In the genomic region with DNA sequence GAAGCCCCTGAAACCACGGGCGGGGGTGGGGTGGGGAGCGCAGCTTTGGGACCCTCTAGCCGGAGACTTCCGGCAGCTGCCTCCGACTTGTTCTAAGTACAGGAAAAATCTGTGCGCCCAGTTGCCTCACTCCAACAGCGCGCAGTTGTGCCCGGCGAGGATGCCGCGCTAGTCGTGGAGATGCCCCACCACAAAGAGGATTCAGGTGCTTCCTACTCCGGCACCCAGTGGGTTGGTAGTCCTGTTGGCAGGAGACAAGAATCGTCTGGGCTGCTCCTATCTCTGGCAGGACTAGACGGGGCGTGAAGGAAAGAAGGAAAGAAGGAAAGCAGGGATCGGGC, we compare ENCODE assay signal across 9 cellular contexts. TPM values are rescaled to one million over a fixed set of nuclear protein-coding genes. Genes with fewer than 3 reads are reported as not detected.
DNase-seq lines count a peak whose midpoint lies in the region; ATAC-seq lines count a peak whose summit lies in the region.
"Had no signal": no experiment of that assay in that cellular context is flagged by ENCODE, and none has a peak within 500 bp of the region (broad histone marks: within the 10 kb centered on the region; RNA-seq: fewer than 3 reads in every experiment).

No MANE protein-coding gene starts in this region.

- no peak overlapping the region for H4K5ac ChIP-seq in mesendoderm (ENCODE audit: low read length)

- H2BK120ac ChIP-seq in mesendoderm (ENCODE audit: low read depth, low read length), result no peak overlapping the region

- no peaks in the 10 kb centered on the region for H3K36me3 Mint-ChIP-seq in activated T-helper 2 cell treated with anti-CD3 and anti-CD28 coated beads, Interferon-gamma antibody, Interleukin-2, Interleukin-4, amounts not matched to agents 10 μg/mL and 5 μg/mL and 100 μg/mL, durations not matched to agents 14 hours and 24 hours and 36 hours (ENCODE audit: low read depth)

- no peak overlapping the region for H2BK15ac ChIP-seq in mesendoderm (replicated peaks; ENCODE audit: low read depth)

- H3K79me1 ChIP-seq in mesendoderm (ENCODE audit: low read length), result no peaks in the 10 kb centered on the region

- no peaks in the 10 kb centered on the region for H3K79me2 ChIP-seq in mesendoderm (ENCODE audit: control insufficient read depth, insufficient read depth, low read length)

- no peaks in the 10 kb centered on the region for H3K4me1 ChIP-seq in mesendoderm (ENCODE audit: control insufficient read depth, low read depth, low read length)

- no peak overlapping the region for H2BK5ac ChIP-seq in mesendoderm (ENCODE audit: low read length)

- H3K4me2 ChIP-seq in mesendoderm (ENCODE audit: low read length), result peak overlapping the region; percentile 96

- no peak overlapping the region for H3K9ac ChIP-seq in mesendoderm (ENCODE audit: low read length)

- H3K23ac ChIP-seq in mesendoderm (ENCODE audit: low read length), result no peak overlapping the region

- no peak overlapping the region for H4K8ac ChIP-seq in mesendoderm (ENCODE audit: low read depth, low read length)

- ATAC-seq in GM19351 (IDR thresholded peaks at IDR 0.05; ENCODE audit: unreplicated experiment), result no peak

- peak overlapping the region; percentile 62 for H3K56ac ChIP-seq in mesendoderm (ENCODE audit: low read length)

- no peak overlapping the region for H3K27ac ChIP-seq in mesendoderm (ENCODE audit: low read depth, low read length)

- intact Hi-C loops in activated T-helper 2 cell treated with anti-CD3 and anti-CD28 coated beads, Interferon-gamma antibody, Interleukin-2, Interleukin-4, amounts not matched to agents 10 μg/mL and 5 μg/mL and 100 μg/mL, durations not matched to agents 14 hours and 24 hours and 36 hours (cut with micrococcal nuclease), result loop anchor here (10.0 kb wide), 2 partner anchors 419 to 811 kb away; no protein-coding TSS in a partner anchor

- no CpG with 5 or more reads among the region's 19 CpGs for WGBS in mesendoderm (ENCODE audit: extremely low coverage, insufficient coverage, low lambda C conversion rate)

- H3K27me3 Mint-ChIP-seq in activated T-helper 2 cell treated with anti-CD3 and anti-CD28 coated beads, Interferon-gamma antibody, Interleukin-2, Interleukin-4, amounts not matched to agents 10 μg/mL and 5 μg/mL and 100 μg/mL, durations not matched to agents 14 hours and 24 hours and 36 hours (ENCODE audit: low read depth), result peaks cover 57% of the 10 kb centered on the region

- no peaks in the 10 kb centered on the region for H3K36me3 ChIP-seq in mesendoderm (ENCODE audit: control insufficient read depth, insufficient read depth, low read length)

- no peak overlapping the region for H3K4me3 ChIP-seq in mesendoderm (ENCODE audit: low read length)

- H3K4ac ChIP-seq in mesendoderm (ENCODE audit: low read depth, low read length), result no peak overlapping the region

- peak overlapping the region; percentile 52 for H3K4me3 Mint-ChIP-seq in activated T-helper 2 cell treated with anti-CD3 and anti-CD28 coated beads, Interferon-gamma antibody, Interleukin-2, Interleukin-4, amounts not matched to agents 10 μg/mL and 5 μg/mL and 100 μg/mL, durations not matched to agents 14 hours and 24 hours and 36 hours (ENCODE audit: low read depth)

- H3K4me1 Mint-ChIP-seq in activated T-helper 2 cell treated with anti-CD3 and anti-CD28 coated beads, Interferon-gamma antibody, Interleukin-2, Interleukin-4, amounts not matched to agents 10 μg/mL and 5 μg/mL and 100 μg/mL, durations not matched to agents 14 hours and 24 hours and 36 hours (ENCODE audit: low read depth), result peaks cover 2% of the 10 kb centered on the region

- no peak overlapping the region for H2AK5ac ChIP-seq in mesendoderm (ENCODE audit: low read length)

- H3K27ac Mint-ChIP-seq in activated T-helper 2 cell treated with anti-CD3 and anti-CD28 coated beads, Interferon-gamma antibody, Interleukin-2, Interleukin-4, amounts not matched to agents 10 μg/mL and 5 μg/mL and 100 μg/mL, durations not matched to agents 14 hours and 24 hours and 36 hours, result no peak overlapping the region

- peak; percentile 3 for DNase-seq in stimulated activated CD4-positive, alpha-beta T cell treated with anti-CD3 and anti-CD28 coated beads, Interleukin-1b, Interleukin-23, amount 100 ng/mL, for 48 hours
- DNase-seq in stimulated activated CD4-positive, alpha-beta T cell treated with anti-CD3 and anti-CD28 coated beads, Interleukin-4, amount 100 ng/mL, for 24 hours, result no peak
- no peak for DNase-seq in activated T-helper 2 cell treated with anti-CD3 and anti-CD28 coated beads, Interferon-gamma antibody, Interleukin-2, Interleukin-4, amounts not matched to agents 10 μg/mL and 5 μg/mL and 100 μg/mL, durations not matched to agents 14 hours and 24 hours and 36 hours (ENCODE audit: low spot score)
- DNase-seq in mesendoderm (peak; percentile 27), T1000 (lab: John Stamatoyannopoulos, UW) (no peak), COLO668 (lab: John Stamatoyannopoulos, UW; ENCODE audit: unreplicated experiment) (no peak), ureter (ENCODE audit: low spot score) (no peak)
- DNase-seq: NCI-H2107 had no signal

- H3K18ac ChIP-seq in mesendoderm (ENCODE audit: low read length), result no peak overlapping the region

- no peaks in the 10 kb centered on the region for H3K9me3 Mint-ChIP-seq in activated T-helper 2 cell treated with anti-CD3 and anti-CD28 coated beads, Interferon-gamma antibody, Interleukin-2, Interleukin-4, amounts not matched to agents 10 μg/mL and 5 μg/mL and 100 μg/mL, durations not matched to agents 14 hours and 24 hours and 36 hours

- peaks cover 15% of the 10 kb centered on the region for H3K27me3 ChIP-seq in mesendoderm (ENCODE audit: insufficient read depth, low read length, poor library complexity)

RNA-seq across cellular contexts. Expression of a gene that starts 0.5 kb away (rescaled TPM):
- total RNA-seq in activated T-helper 2 cell treated with anti-CD3 and anti-CD28 coated beads, Interferon-gamma antibody, Interleukin-2, Interleukin-4, amounts not matched to agents 10 μg/mL and 5 μg/mL and 100 μg/mL, durations not matched to agents 14 hours and 24 hours and 36 hours, result not detected in 2 replicates
- 14.1 TPM for polyA plus RNA-seq in mesendoderm (2013, experiment 1 of 2)
- 14.2 TPM for polyA plus RNA-seq in mesendoderm (2013, experiment 2 of 2)
- total RNA-seq in ureter, result not detected

Comparison
In these comparisons a context has a peak if more than half of its experiments do, and no peak if none do; other contexts are left out.
1. DNase-seq: peak in stimulated activated CD4-positive, alpha-beta T cell treated with anti-CD3 and anti-CD28 coated beads, Interleukin-1b, Interleukin-23, amount 100 ng/mL, for 48 hours (single experiment) and mesendoderm (single experiment); none in stimulated activated CD4-positive, alpha-beta T cell treated with anti-CD3 and anti-CD28 coated beads, Interleukin-4, amount 100 ng/mL, for 24 hours (single experiment), activated T-helper 2 cell treated with anti-CD3 and anti-CD28 coated beads, Interferon-gamma antibody, Interleukin-2, Interleukin-4, amounts not matched to agents 10 μg/mL and 5 μg/mL and 100 μg/mL, durations not matched to agents 14 hours and 24 hours and 36 hours (single experiment), T1000 (single experiment), COLO668 (single experiment) and ureter (single experiment).